In genomic region chr16:53756329-53756996, GRCh38 we compare ENCODE assay signal across 9 cellular contexts. TPM values are rescaled to one million over a fixed set of nuclear protein-coding genes. Genes with fewer than 3 reads are reported as not detected.
DNase-seq lines count a peak whose midpoint lies in the region; ATAC-seq and TF ChIP-seq lines count a peak whose summit lies in the region.
"Had no signal": no experiment of that assay in that cellular context is flagged by ENCODE, and none has a peak within 500 bp of the region (broad histone marks: within the 10 kb centered on the region; RNA-seq: fewer than 3 reads in every experiment).

No MANE protein-coding gene starts in this region.

- H2AK9ac ChIP-seq in IMR-90 (replicated peaks; ENCODE audit: low read depth, low read length, poor library complexity): no peak overlapping the region

- no peak for TF ChIP-seq POLR2A in IMR-90 (IDR thresholded peaks at IDR 0.05; ENCODE audit: low read depth, low read length)
- TF ChIP-seq POLR2A in suprapubic skin (IDR thresholded peaks at IDR 0.05): no peak

- H3K14ac ChIP-seq in IMR-90 (replicated peaks; ENCODE audit: low read depth, low read length): no peak overlapping the region

- H3K27ac ChIP-seq in IMR-90 (ENCODE audit: insufficient read depth, low read length): no peak overlapping the region
- peak overlapping the region; percentile 12 for H3K27ac ChIP-seq in suprapubic skin

- peaks cover 12% of the 10 kb centered on the region for H4K20me1 ChIP-seq in IMR-90 (ENCODE audit: insufficient read depth, low read length)

- H3K9ac ChIP-seq in IMR-90 (ENCODE audit: low read depth, low read length): no peak overlapping the region

- H3K18ac ChIP-seq in IMR-90 (ENCODE audit: low read depth, low read length): no peak overlapping the region; the same call in 1 of the 2 replicates

- H3K56ac ChIP-seq in IMR-90 (ENCODE audit: extremely low read depth, insufficient read depth, low read length): no peak overlapping the region

- intact Hi-C loops in IMR-90 (cut with micrococcal nuclease): no loop called here

- dilution Hi-C loops in IMR-90 (cut with HindIII; ENCODE audit: low sequenced_read_pairs, unreplicated experiment): no loop called here

- no peak for TF ChIP-seq RAD21 in IMR-90 (IDR thresholded peaks at IDR 0.05; ENCODE audit: low read length)

- H3K4me1 ChIP-seq in IMR-90 (ENCODE audit: control insufficient read depth, insufficient read depth, low read length): peaks cover 14% of the 10 kb centered on the region
- peaks cover 28% of the 10 kb centered on the region for H3K4me1 ChIP-seq in suprapubic skin

- no peak overlapping the region for H2BK120ac ChIP-seq in IMR-90 (ENCODE audit: low read depth, low read length)

- H3K4me3 ChIP-seq in IMR-90 (ENCODE audit: insufficient read depth, low read depth, low read length) (no peak overlapping the region), kidney epithelial cell (ENCODE audit: low read depth, low read length) (no peak overlapping the region), suprapubic skin (no peak overlapping the region)

- peak overlapping the region; percentile 36; the same call in 1 of the 2 replicates for H3K4ac ChIP-seq in IMR-90 (ENCODE audit: low read depth, low read length)

- no peaks in the 10 kb centered on the region for H3K9me3 ChIP-seq in IMR-90 (ENCODE audit: control insufficient read depth, insufficient read depth, low read length)
- H3K9me3 ChIP-seq in suprapubic skin: no peaks in the 10 kb centered on the region

- H2AFZ ChIP-seq in IMR-90 (replicated peaks; ENCODE audit: low read length, poor library complexity): no peak overlapping the region

- H2BK5ac ChIP-seq in IMR-90 (ENCODE audit: low read depth, low read length, poor library complexity, severe bottlenecking): no peak overlapping the region

- no peak overlapping the region for H2BK15ac ChIP-seq in IMR-90 (ENCODE audit: low read depth, low read length)

- no TSS peak for BruUV-seq in IMR-90 (replicated peaks; lab: Mats Ljungman, UMichigan)

- CTCF ChIA-PET in IMR-90 (lab: Yijun Ruan, JAX): interaction anchor here (0.6 to 1.0 kb wide), 2 partner anchors 12 to 16 kb away, joined by 5 read pairs; no protein-coding TSS in a partner anchor

- H2AK5ac ChIP-seq in IMR-90 (ENCODE audit: low read depth, low read length): no peak overlapping the region

- H4K8ac ChIP-seq in IMR-90 (ENCODE audit: low read depth in 2 of 2, low read length in 2 of 2): no peak overlapping the region

- no peak overlapping the region for H3K23ac ChIP-seq in IMR-90 (ENCODE audit: low read depth, low read length)

- H3K4me2 ChIP-seq in IMR-90 (ENCODE audit: low read depth, low read length): peak overlapping the region; percentile 50; the same call in 1 of the 2 replicates

- no peak overlapping the region for H4K91ac ChIP-seq in IMR-90 (ENCODE audit: insufficient read depth, low read depth, low read length)

- H4K5ac ChIP-seq in IMR-90 (ENCODE audit: low read depth, low read length): no peak overlapping the region

- H3K9me1 ChIP-seq in IMR-90 (ENCODE audit: insufficient read depth, low read length): peaks cover 4% of the 10 kb centered on the region; the same call in 1 of the 2 replicates

- H3K27me3 ChIP-seq in IMR-90 (ENCODE audit: control insufficient read depth, insufficient read depth, low read length) (no peaks in the 10 kb centered on the region), kidney epithelial cell (ENCODE audit: control insufficient read depth, insufficient read depth, low read length) (no peaks in the 10 kb centered on the region), suprapubic skin (no peaks in the 10 kb centered on the region)

- POLR2A ChIA-PET in IMR-90 (lab: Charles Lee; ENCODE audit: unreplicated experiment): no interaction called here

- TF ChIP-seq EP300 in suprapubic skin (IDR thresholded peaks at IDR 0.05): no peak

- TF ChIP-seq CTCF in IMR-90 (conservative IDR thresholded peaks at IDR 0.05; ENCODE audit: low read depth, low read length): no peak
- TF ChIP-seq CTCF in kidney epithelial cell (IDR thresholded peaks at IDR 0.05; ENCODE audit: insufficient read depth, low read length, poor library complexity, severe bottlenecking): no peak
- no peak for TF ChIP-seq CTCF in suprapubic skin (IDR thresholded peaks at IDR 0.05)

- 71% methylated on average over 1 of the region's 4 CpGs; no CpG with 5 or more reads in 1 of the 2 experiments for WGBS in IMR-90 (ENCODE audit: extremely low coverage in 2 of 2, insufficient read length in 1 of 2), 2 experiments
- 70% methylated on average over 4 of the region's 4 CpGs for WGBS in suprapubic skin

- no peak overlapping the region for H2BK20ac ChIP-seq in IMR-90 (ENCODE audit: low read depth, low read length)

- H3K79me1 ChIP-seq in IMR-90 (ENCODE audit: low read depth in 1 of 2, low read length in 2 of 2): peaks cover 39 to 41% of the 10 kb centered on the region in 2 experiments

- peak; percentile 36 for DNase-seq in IMR-90
- DNase-seq in SW480 (ENCODE audit: low spot score): peak; percentile 54
- DNase-seq in kidney epithelial cell (ENCODE audit: low read depth): peak; percentile 87
- DNase-seq in suprapubic skin (ENCODE audit: low spot score in 2 of 2): no peak
- no peak for DNase-seq in activated CD4-positive, alpha-beta T cell treated with anti-CD3 and anti-CD28 coated beads, Interleukin-2, amount 50 U/mL, for 1 hour
- no peak for DNase-seq in NCI-H524 (lab: John Stamatoyannopoulos, UW)
- DNase-seq: activated CD4-positive, alpha-beta T cell treated with anti-CD3 and anti-CD28 coated beads for 4 hours had no signal

- ATAC-seq in IMR-90 (ENCODE audit: low read depth) (peak; percentile 63), GM19023 (IDR thresholded peaks at IDR 0.05; ENCODE audit: unreplicated experiment) (no peak)
- ATAC-seq: activated naive CD4-positive, alpha-beta T cell treated with anti-CD3 and anti-CD28 coated beads, Interleukin-2, amount 50 U/mL, for 72 hours had no signal

- H3K36me3 ChIP-seq in IMR-90 (ENCODE audit: control insufficient read depth, insufficient read depth, low read length) (no peaks in the 10 kb centered on the region), kidney epithelial cell (ENCODE audit: control insufficient read depth, insufficient read depth, low read length) (no peaks in the 10 kb centered on the region), suprapubic skin (no peaks in the 10 kb centered on the region)

- in situ Hi-C loops in IMR-90 (cut with MboI; ENCODE audit: low sequenced_read_pairs): loop anchor here (25.0 kb wide), 2 partner anchors 531 to 1181 kb away; partner anchors contain the start of genes IRX3 and IRX5

TF ChIP-seq in IMR-90, 13 proteins besides CTCF, POLR2A, EP300 and RAD21:
- TF ChIP-seq CEBPB (IDR thresholded peaks at IDR 0.05; ENCODE audit: low read depth, low read length) (peak; percentile 7; the same call in 1 of the 2 replicates), RFX5 (IDR thresholded peaks at IDR 0.05; ENCODE audit: low read depth, low read length) (no peak)
TF ChIP-seq in IMR-90: peak in this region for 1.

RNA-seq across cellular contexts. Expression of gene FTO, which starts 52.5 kb away (rescaled TPM):
- total RNA-seq in IMR-90 (2012; rRNA removed) (121 and 132 TPM in 2 replicates), kidney epithelial cell (64.9 and 66.9 TPM in 2 replicates), suprapubic skin (100 to 1,000 TPM in 1 of 4 donors, 10 to 100 TPM in 3; 64.4 to 116 (median 71.3) TPM)
- 57.4 and 70.3 TPM in 2 replicates for polyA plus RNA-seq in IMR-90 (2012; rRNA removed)
- 23.4 and 33.2 TPM in 2 replicates for polyA plus RNA-seq in IMR-90 (2012; cell fraction: cytosol; rRNA removed)
- polyA plus RNA-seq in IMR-90 (2012; cell fraction: nucleus; rRNA removed; ENCODE audit: low replicate concordance): 7.1 and 28.7 TPM in 2 replicates

RNA-seq across cellular contexts. Expression of gene RPGRIP1L, which starts 52.8 kb away (rescaled TPM):
- total RNA-seq in IMR-90 (2012; rRNA removed) (10.4 and 18.3 TPM in 2 replicates), kidney epithelial cell (7.7 and 15.3 TPM in 2 replicates), suprapubic skin (1 to 10 TPM; 2.4 to 7.2 (median 3.8) TPM)
- 7.0 and 7.3 TPM in 2 replicates for polyA plus RNA-seq in IMR-90 (2012; rRNA removed)
- polyA plus RNA-seq in IMR-90 (2012; cell fraction: cytosol; rRNA removed): 1.2 and 1.5 TPM in 2 replicates
- 1.4 and 9.8 TPM in 2 replicates for polyA plus RNA-seq in IMR-90 (2012; cell fraction: nucleus; rRNA removed; ENCODE audit: low replicate concordance)

Comparison
In these comparisons a context has a peak if more than half of its experiments do, and no peak if none do; other contexts are left out.
1. DNase-seq: peak in IMR-90 (single experiment), SW480 (single experiment) and kidney epithelial cell (single experiment); none in suprapubic skin (0 of 2), activated CD4-positive, alpha-beta T cell treated with anti-CD3 and anti-CD28 coated beads, Interleukin-2, amount 50 U/mL, for 1 hour (single experiment) and NCI-H524 (0 of 2).